ENCODE assay signal across 28 cellular contexts in genomic region chr9:69333716-69334115, GRCh38. TPM values are rescaled to one million over a fixed set of nuclear protein-coding genes. Genes with fewer than 3 reads are reported as not detected.
"Had no signal": no experiment of that assay in that cellular context is flagged by ENCODE, and none has a peak within 500 bp of the region (broad histone marks: within the 10 kb centered on the region; RNA-seq: fewer than 3 reads in every experiment).

No MANE protein-coding gene starts in this region.

- H3K4me2 ChIP-seq: neural progenitor cell, smooth muscle cell had no signal

- H2AFZ ChIP-seq: neural progenitor cell, parathyroid adenoma had no signal

- ATAC-seq: natural killer cell; right cardiac atrium; sciatic nerve; stimulated activated memory B cell treated with anti-CD40 and anti-IgM and Interleukin-4, amounts not matched to agents 10 μg/mL and 1 μg/mL and 100 μg/mL, for 72 hours; stimulated activated naive CD8-positive, alpha-beta T cell treated with anti-CD3 and anti-CD28 coated beads, Interleukin-15, amount 100 ng/mL, for 72 hours; stimulated activated naive CD8-positive, alpha-beta T cell treated with anti-CD3 and anti-CD28 coated beads, Interleukin-15, Interleukin-2, amounts not matched to agents 100 U/mL and 50 U/mL, for 24 hours; upper lobe of right lung had no signal

- H3K9me3 ChIP-seq: ovary, psoas muscle, spleen, suprapubic skin, testis, tibial artery, transverse colon, upper lobe of right lung, uterus had no signal

- H3K79me2 ChIP-seq: parathyroid adenoma had no signal

- H3K27me3 ChIP-seq: neural progenitor cell, ovary, suprapubic skin, testis, tibial artery, upper lobe of right lung, uterus had no signal

- H3K9ac ChIP-seq: neural progenitor cell, parathyroid adenoma had no signal

- H3K4me3 ChIP-seq: neural progenitor cell, ovary, psoas muscle, skin epidermis, smooth muscle cell, spleen, suprapubic skin, testis, tibial artery, transverse colon, upper lobe of right lung, uterus had no signal

- H3K36me3 ChIP-seq: neural progenitor cell, ovary, spleen, suprapubic skin, tibial artery, transverse colon, upper lobe of right lung, uterus had no signal

- H3K4me1 ChIP-seq: neural progenitor cell, parathyroid adenoma, spleen, testis, tibial artery, transverse colon, upper lobe of right lung, uterus had no signal

- H3K27ac ChIP-seq: neural progenitor cell, ovary, parathyroid adenoma, skin epidermis, spleen, suprapubic skin, testis, tibial artery, transverse colon, upper lobe of right lung, uterus had no signal

- DNase-seq: natural killer cell; occipital lobe; ovary; posterior cingulate gyrus; psoas muscle; right cardiac atrium; spleen; stimulated activated CD4-positive, alpha-beta T cell treated with anti-CD3 and anti-CD28 coated beads, Interleukin-12 subunit alpha, Interleukin-12 subunit beta, amount 100 ng/mL, for 4 hours; stimulated activated CD4-positive, alpha-beta T cell treated with anti-CD3 and anti-CD28 coated beads, Interleukin-1b, Interleukin-23, amount 100 ng/mL, for 48 hours; stimulated activated CD4-positive, alpha-beta T cell treated with anti-CD3 and anti-CD28 coated beads, Interleukin-4, amount 100 ng/mL, for 1 hour; stimulated activated CD4-positive, alpha-beta T cell treated with anti-CD3 and anti-CD28 coated beads, Interleukin-4, amount 100 ng/mL, for 4 hours; stimulated activated CD8-positive, alpha-beta memory T cell treated with anti-CD3 and anti-CD28 coated beads, Interleukin-4, amount 100 ng/mL, for 48 hours; stimulated activated naive CD4-positive, alpha-beta T cell; stimulated activated naive CD8-positive, alpha-beta T cell treated with anti-CD3 and anti-CD28 coated beads, Interleukin-15, amount 100 ng/mL, for 72 hours; stimulated activated naive CD8-positive, alpha-beta T cell treated with anti-CD3 and anti-CD28 coated beads, Interleukin-15, Interleukin-2, amounts not matched to agents 100 U/mL and 50 U/mL, for 24 hours; substantia nigra; testis; tibial artery; transverse colon; upper lobe of right lung; uterus had no signal

RNA-seq across cellular contexts. Expression of gene ENTREP1, which starts 8.7 kb away (rescaled TPM):
- total RNA-seq: natural killer cell had no signal
